Comparison of ENCODE assay signal across 19 cellular contexts in genomic region chr14:33280646-33281045, GRCh38.
DNase-seq lines count a peak whose midpoint lies in the region; TF ChIP-seq lines count a peak whose summit lies in the region.
"Had no signal": no experiment of that assay in that cellular context is flagged by ENCODE, and none has a peak within 500 bp of the region (broad histone marks: within the 10 kb centered on the region; RNA-seq: fewer than 3 reads in every experiment).

No MANE protein-coding gene starts in this region.

- H3K4me3 ChIP-seq in brain microvascular endothelial cell (ENCODE audit: low read depth, low read length) (no peak overlapping the region), mesenchymal stem cell (ENCODE audit: insufficient read depth in 1 of 2, low read depth in 1 of 2, low read length in 2 of 2) (no peak overlapping the region)
- H3K4me3 ChIP-seq: heart left ventricle, ovary, uterus had no signal

- in situ Hi-C loops in Caki2 (cut with HindIII; ENCODE audit: low pct_unique_long_range_greater_than_20kb, low sequenced_read_pairs) (no loop called here), brain microvascular endothelial cell (cut with HindIII; ENCODE audit: low pct_ligation_motif_present, low sequenced_read_pairs) (no loop called here)

- no peak overlapping the region for H2AFZ ChIP-seq in mesenchymal stem cell (ENCODE audit: low read depth, low read length)

- no peak overlapping the region for H3K14ac ChIP-seq in mesenchymal stem cell (ENCODE audit: low read length in 2 of 2)

- H2BK120ac ChIP-seq in mesenchymal stem cell (ENCODE audit: low read depth, low read length) = no peak overlapping the region

- H3K27ac ChIP-seq in brain microvascular endothelial cell (no peak overlapping the region), mesenchymal stem cell (ENCODE audit: low read length, poor library complexity, severe bottlenecking) (no peak overlapping the region)
- H3K27ac ChIP-seq: C4-2B, heart left ventricle, ovary, uterus had no signal

- no peaks in the 10 kb centered on the region for H3K27me3 ChIP-seq in brain microvascular endothelial cell (replicated peaks)
- H3K27me3 ChIP-seq in mesenchymal stem cell (ENCODE audit: control insufficient read depth in 1 of 2, insufficient read depth in 1 of 2, low read length in 2 of 2) = no peaks in the 10 kb centered on the region
- H3K27me3 ChIP-seq: heart left ventricle, ovary, uterus had no signal

- H3K4ac ChIP-seq in mesenchymal stem cell (ENCODE audit: low read depth in 1 of 2, low read length in 2 of 2) = no peak overlapping the region

- no peak overlapping the region for H2BK15ac ChIP-seq in mesenchymal stem cell (ENCODE audit: low read depth, poor library complexity, severe bottlenecking)

- H2BK5ac ChIP-seq in mesenchymal stem cell (ENCODE audit: low read depth, low read length, poor library complexity, severe bottlenecking) = no peak overlapping the region

- DNase-seq in Caki2 (ENCODE audit: low read depth) (peak; percentile 8), M059J (ENCODE audit: low read depth) (peak; percentile 56), brain microvascular endothelial cell (peak; percentile 38), mesenchymal stem cell (peak; percentile 33), NCI-H1092 (lab: John Stamatoyannopoulos, UW) (no peak), NCI-H2029 treated with DMSO at 0.1 percent for 48 hours (lab: John Stamatoyannopoulos, UW) (no peak), NCI-H345 (lab: John Stamatoyannopoulos, UW) (no peak), NCI-H146 (lab: John Stamatoyannopoulos, UW) (no peak)
- DNase-seq: activated CD8-positive, alpha-beta memory T cell treated with anti-CD3 and anti-CD28 coated beads, Interleukin-2, amount 50 U/mL, for 48 hours; activated naive CD8-positive, alpha-beta T cell treated with anti-CD3 and anti-CD28 coated beads, Interleukin-2, amount 10 ng/mL, durations not matched to agents 7 days and 5 days; DMS79; heart left ventricle; Kasumi-1; left colon; NCI-H526; ovary; RPMI8226; uterus had no signal

- no peak overlapping the region for H3K18ac ChIP-seq in mesenchymal stem cell (ENCODE audit: low read depth in 1 of 2, low read length in 2 of 2)

- H3K23ac ChIP-seq in mesenchymal stem cell (ENCODE audit: low read length in 2 of 2) = no peak overlapping the region

- H3K4me2 ChIP-seq in mesenchymal stem cell (ENCODE audit: low read length, poor library complexity, severe bottlenecking) = no peak overlapping the region

- no peak overlapping the region for H4K91ac ChIP-seq in mesenchymal stem cell (ENCODE audit: low read length)

- no peak overlapping the region for H2BK12ac ChIP-seq in mesenchymal stem cell (ENCODE audit: low read length in 2 of 2)

- no peaks in the 10 kb centered on the region for H3K9me3 ChIP-seq in mesenchymal stem cell (ENCODE audit: control insufficient read depth, low read length)
- H3K9me3 ChIP-seq: heart left ventricle, ovary, uterus had no signal

- no peaks in the 10 kb centered on the region for H3K4me1 ChIP-seq in mesenchymal stem cell (ENCODE audit: control insufficient read depth, insufficient read depth, low read depth, low read length)
- H3K4me1 ChIP-seq: uterus had no signal

- no peak overlapping the region for H2AK5ac ChIP-seq in mesenchymal stem cell (ENCODE audit: low read length, severe bottlenecking)

- H3K79me1 ChIP-seq in mesenchymal stem cell (replicated peaks; ENCODE audit: low read length, poor library complexity, severe bottlenecking) = no peaks in the 10 kb centered on the region

- no peak overlapping the region for H4K8ac ChIP-seq in mesenchymal stem cell (ENCODE audit: low read length)

- 51% methylated on average over 2 of the region's 3 CpGs for WGBS in mesenchymal stem cell

- no peak overlapping the region for H3K9ac ChIP-seq in mesenchymal stem cell (ENCODE audit: low read length)

- TF ChIP-seq CTCF in brain microvascular endothelial cell (IDR thresholded peaks at IDR 0.05; ENCODE audit: low read depth, low read length, missing control alignments) = no peak

- H3K36me3 ChIP-seq in brain microvascular endothelial cell (replicated peaks) = no peaks in the 10 kb centered on the region
- H3K36me3 ChIP-seq in mesenchymal stem cell (ENCODE audit: control insufficient read depth in 1 of 2, insufficient read depth in 2 of 2, low read depth in 1 of 2, low read length in 2 of 2) = no peaks in the 10 kb centered on the region
- H3K36me3 ChIP-seq: heart left ventricle, ovary, uterus had no signal

Comparison
In these comparisons a context has a peak if more than half of its experiments do, and no peak if none do; other contexts are left out.
1. DNase-seq: peak in Caki2 (single experiment), M059J (single experiment), brain microvascular endothelial cell (single experiment) and mesenchymal stem cell (single experiment); none in NCI-H1092 (single experiment), NCI-H2029 treated with DMSO at 0.1 percent for 48 hours (single experiment), NCI-H345 (single experiment) and NCI-H146 (single experiment).